ENCODE assay signal across 15 cellular contexts in genomic region chr6:51531623-51532022, GRCh38.
DNase-seq lines count a peak whose midpoint lies in the region; ATAC-seq, FAIRE-seq and TF ChIP-seq lines count a peak whose summit lies in the region.
"Had no signal": no experiment of that assay in that cellular context is flagged by ENCODE, and none has a peak within 500 bp of the region (broad histone marks: within the 10 kb centered on the region; RNA-seq: fewer than 3 reads in every experiment).

No MANE protein-coding gene starts in this region.

- no peaks in the 10 kb centered on the region for H3F3A ChIP-seq in MM.1S (ENCODE audit: insufficient read depth, low read length)

- TF ChIP-seq CTCF in A673 (conservative IDR thresholded peaks at IDR 0.05; ENCODE audit: low read depth, low read length) (peak; percentile 44), GM12873 (IDR thresholded peaks at IDR 0.05; ENCODE audit: insufficient read depth, low read depth, low read length, missing control alignments) (peak; percentile 8), MM.1S (IDR thresholded peaks at IDR 0.05; ENCODE audit: low read length) (no peak; the same call in 1 of the 2 replicates), heart right ventricle (IDR thresholded peaks at IDR 0.05) (peak in 7 of 9 donors; percentile 9 to 50 (median 39))

- H3K36me3 ChIP-seq in A673 (ENCODE audit: insufficient read depth, low read length, poor library complexity, severe bottlenecking) = no peaks in the 10 kb centered on the region
- H3K36me3 ChIP-seq in MM.1S (replicated peaks; ENCODE audit: insufficient read depth, low read length) = no peaks in the 10 kb centered on the region
- H3K36me3 ChIP-seq in heart right ventricle = no peaks in the 10 kb centered on the region

- TF ChIP-seq POLR2A in GM12891 (IDR thresholded peaks at IDR 0.05; ENCODE audit: low read depth, low read length) = no peak

- WGBS in heart right ventricle, 2 donors = 26 to 42% methylated on average over 2 of the region's 2 CpGs

- BruUV-seq in A673 (replicated peaks; lab: Mats Ljungman, UMichigan) = no TSS peak

- H3K27ac ChIP-seq in A673 (ENCODE audit: low read depth, low read length, poor library complexity, severe bottlenecking) (no peak overlapping the region), MM.1S (ENCODE audit: low read length) (no peak overlapping the region), heart right ventricle (no peak overlapping the region)
- H3K27ac ChIP-seq: psoas muscle had no signal

- no peaks in the 10 kb centered on the region for H3K79me2 ChIP-seq in MM.1S (ENCODE audit: low read length)

- no peaks in the 10 kb centered on the region for H3K9me2 ChIP-seq in MM.1S (replicated peaks; ENCODE audit: insufficient read depth, low read length)

- no peak overlapping the region for H3K4me2 ChIP-seq in MM.1S (ENCODE audit: low read depth, low read length)

- H3K9me3 ChIP-seq in A673 (ENCODE audit: low read depth, low read length, poor library complexity, severe bottlenecking) = no peaks in the 10 kb centered on the region
- H3K9me3 ChIP-seq in MM.1S (replicated peaks; ENCODE audit: insufficient read depth, low read length) = no peaks in the 10 kb centered on the region
- peaks cover 0 to 3% (median 0%) of the 10 kb centered on the region in 11 donors for H3K9me3 ChIP-seq in heart right ventricle
- H3K9me3 ChIP-seq: psoas muscle had no signal

- H3K4me3 ChIP-seq in A673 (ENCODE audit: low read depth, low read length, poor library complexity, severe bottlenecking) = no peak overlapping the region
- H3K4me3 ChIP-seq in MM.1S (ENCODE audit: low read length) = no peak overlapping the region
- no peak overlapping the region for H3K4me3 ChIP-seq in heart right ventricle
- H3K4me3 ChIP-seq: psoas muscle had no signal

- DNase-seq in A673 (ENCODE audit: low spot score) = peak; percentile 43
- DNase-seq in MM.1S = peak; percentile 12
- no peak for DNase-seq in heart right ventricle
- no peak for DNase-seq in midbrain (lab: John Stamatoyannopoulos, UW)
- DNase-seq in GM12891 (ENCODE audit: insufficient read length, low spot score) = no peak
- DNase-seq in stimulated activated naive CD8-positive, alpha-beta T cell treated with anti-CD3 and anti-CD28 coated beads, Interleukin-15, Interleukin-2, amounts not matched to agents 100 U/mL and 50 U/mL, for 24 hours = no peak
- DNase-seq: activated T-cell treated with anti-CD3 and anti-CD28 coated beads, Interleukin-2, amount 50 U/mL, for 4 hours; EL; psoas muscle; SIG-M5; stimulated activated CD4-positive, alpha-beta T cell treated with anti-CD3 and anti-CD28 coated beads, Interleukin-2, amount 100 ng/mL, for 48 hours; stimulated activated naive B cell treated with anti-CD40 and anti-IgM and Interleukin-4, amounts not matched to agents 10 μg/mL and 1 μg/mL and 100 μg/mL, for 72 hours had no signal

- peak in 5 of 8 donors; percentile 48 to 73 (median 68) for ATAC-seq in heart right ventricle
- ATAC-seq in HG03520 (IDR thresholded peaks at IDR 0.05; ENCODE audit: unreplicated experiment) = no peak
- no peak for ATAC-seq in stimulated activated naive CD8-positive, alpha-beta T cell treated with anti-CD3 and anti-CD28 coated beads, Interleukin-15, Interleukin-2, amounts not matched to agents 100 U/mL and 50 U/mL, for 24 hours
- ATAC-seq: activated CD4-positive, CD25-positive, alpha-beta regulatory T cell treated with anti-CD3 and anti-CD28 coated beads, Interleukin-2, amount 50 U/mL, for 24 hours; activated T-cell treated with anti-CD3 and anti-CD28 coated beads, Interleukin-2, amount 50 U/mL, for 4 hours; psoas muscle had no signal

- no peaks in the 10 kb centered on the region for H4K20me1 ChIP-seq in MM.1S (ENCODE audit: insufficient read depth, low read length)

- H3K27me3 ChIP-seq in A673 (replicated peaks; ENCODE audit: insufficient read depth, low read depth, low read length, poor library complexity) (no peaks in the 10 kb centered on the region), MM.1S (replicated peaks; ENCODE audit: insufficient read depth, low read length) (no peaks in the 10 kb centered on the region), heart right ventricle (no peaks in the 10 kb centered on the region)

- H2AFZ ChIP-seq in MM.1S (ENCODE audit: low read length) = no peak overlapping the region

- POLR2A ChIA-PET in A673 (lab: Charles Lee; ENCODE audit: low non-redundant PET) = no interaction called here

- H3K4me1 ChIP-seq in A673 (ENCODE audit: insufficient read depth, low read length, poor library complexity, severe bottlenecking) = no peaks in the 10 kb centered on the region
- H3K4me1 ChIP-seq in MM.1S (ENCODE audit: low read length) = no peaks in the 10 kb centered on the region
- no peaks in the 10 kb centered on the region for H3K4me1 ChIP-seq in heart right ventricle
- H3K4me1 ChIP-seq: psoas muscle had no signal

- intact Hi-C loops in A673 (cut with micrococcal nuclease; ENCODE audit: unreplicated experiment) = loop anchor here (5.0 to 10.0 kb wide), 2 partner anchors 313 to 491 kb away; no protein-coding TSS in a partner anchor
- intact Hi-C loops in heart right ventricle (cut with DNase I) = loop anchor here in 4 of 10 donors (1.0 to 10.0 kb wide), 5 partner anchors 221 to 426 kb away; no protein-coding TSS in a partner anchor

- H3K9ac ChIP-seq in MM.1S (ENCODE audit: low read length) = no peak overlapping the region

- no peak for FAIRE-seq in GM12891 (lab: Jason Lieb, UNC)

- CTCF ChIA-PET in A673 (lab: Charles Lee) = no interaction called here

TF ChIP-seq in GM12891, 5 proteins besides CTCF, POLR2A, EP300 and RAD21:
- TF ChIP-seq POU2F2 (IDR thresholded peaks at IDR 0.05; ENCODE audit: low read depth, low read length) = no peak
- TF ChIP-seq TAF1 (IDR thresholded peaks at IDR 0.05; ENCODE audit: low read depth, low read length) = no peak
- no peak for TF ChIP-seq SPI1 (IDR thresholded peaks at IDR 0.05; ENCODE audit: low read depth, low read length)
- no peak for TF ChIP-seq POLR2AphosphoS5 (IDR thresholded peaks at IDR 0.05; ENCODE audit: low read depth, low read length)
- TF ChIP-seq PAX5 (IDR thresholded peaks at IDR 0.05; ENCODE audit: insufficient read depth, low read length, severe bottlenecking) = no peak
TF ChIP-seq in GM12891: peak in this region for 0.

Comparison
In these comparisons a context has a peak if more than half of its experiments do, and no peak if none do; other contexts are left out.
1. DNase-seq: peak in A673 (single experiment) and MM.1S (single experiment); none in heart right ventricle (0 of 2), midbrain (single experiment), GM12891 (single experiment) and stimulated activated naive CD8-positive, alpha-beta T cell treated with anti-CD3 and anti-CD28 coated beads, Interleukin-15, Interleukin-2, amounts not matched to agents 100 U/mL and 50 U/mL, for 24 hours (single experiment).
2. ATAC-seq: peak in heart right ventricle (5 of 8); none in HG03520 (single experiment) and stimulated activated naive CD8-positive, alpha-beta T cell treated with anti-CD3 and anti-CD28 coated beads, Interleukin-15, Interleukin-2, amounts not matched to agents 100 U/mL and 50 U/mL, for 24 hours (single experiment).